ENCODE assay signal across 1 cellular context in genomic region chr15:73965094-73965729, GRCh38.
TF ChIP-seq lines count a peak whose summit lies in the region.

No MANE protein-coding gene starts in this region.

TF ChIP-seq in K562, 482 proteins besides CTCF, POLR2A, EP300 and RAD21:
- TF ChIP-seq ZEB2 (IDR thresholded peaks at IDR 0.05) (no peak), ZNF785 (CRISPR knock-in tag; IDR thresholded peaks at IDR 0.05) (no peak), EHMT2 (IDR thresholded peaks at IDR 0.05) (no peak), SMC3 (conservative IDR thresholded peaks at IDR 0.05; ENCODE audit: insufficient read depth, low read depth, low read length) (no peak), ZNF280B (CRISPR knock-in tag; IDR thresholded peaks at IDR 0.05) (no peak), HCFC1 (IDR thresholded peaks at IDR 0.05; ENCODE audit: low read depth, low read length) (no peak), HMBOX1 (IDR thresholded peaks at IDR 0.05) (no peak)
